ENCODE assay signal across 1 cellular context in genomic region chr19:12945479-12946091, GRCh38.
TF ChIP-seq lines count a peak whose summit lies in the region.

RAD23A (plus strand) TSS chr19:12945862; CDS start chr19:12945949, 87 bp downstream.

TF ChIP-seq in K562, 482 proteins besides CTCF, POLR2A, EP300 and RAD21 (continued from another document and continues in another):
- TF ChIP-seq, protein P1, sequence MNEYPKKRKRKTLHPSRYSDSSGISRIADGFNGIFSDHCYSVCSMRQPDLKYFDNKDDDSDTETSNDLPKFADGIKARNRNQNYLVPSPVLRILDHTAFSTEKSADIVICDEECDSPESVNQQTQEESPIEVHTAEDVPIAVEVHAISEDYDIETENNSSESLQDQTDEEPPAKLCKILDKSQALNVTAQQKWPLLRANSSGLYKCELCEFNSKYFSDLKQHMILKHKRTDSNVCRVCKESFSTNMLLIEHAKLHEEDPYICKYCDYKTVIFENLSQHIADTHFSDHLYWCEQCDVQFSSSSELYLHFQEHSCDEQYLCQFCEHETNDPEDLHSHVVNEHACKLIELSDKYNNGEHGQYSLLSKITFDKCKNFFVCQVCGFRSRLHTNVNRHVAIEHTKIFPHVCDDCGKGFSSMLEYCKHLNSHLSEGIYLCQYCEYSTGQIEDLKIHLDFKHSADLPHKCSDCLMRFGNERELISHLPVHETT (CRISPR knock-in tag; conservative IDR thresholded peaks at IDR 0.05 in 1 of 2, IDR thresholded peaks at IDR 0.05 in 1 of 2): peak in 1 of 2 experiments; percentile 89; a peak in 2 of 4 replicates
- no peak for TF ChIP-seq ZNF76 (CRISPR knock-in tag; IDR thresholded peaks at IDR 0.05; ENCODE audit: borderline replicate concordance)
- no peak for TF ChIP-seq NR3C1 (CRISPR knock-in tag; IDR thresholded peaks at IDR 0.05)
- no peak for TF ChIP-seq FOXA1 (IDR thresholded peaks at IDR 0.05; ENCODE audit: borderline replicate concordance)
- peak; percentile 46 to 48; a peak in 3 of 4 replicates for TF ChIP-seq SRF (CRISPR knock-in tag; IDR thresholded peaks at IDR 0.05)
- no peak for TF ChIP-seq GATAD2A (IDR thresholded peaks at IDR 0.05)
- no peak for TF ChIP-seq GATA2 (CRISPR knock-in tag; IDR thresholded peaks at IDR 0.05)
- peak; percentile 82 for TF ChIP-seq POLR2H (tag; IDR thresholded peaks at IDR 0.05; ENCODE audit: low read depth)
- TF ChIP-seq BCOR (IDR thresholded peaks at IDR 0.05): no peak
- TF ChIP-seq, protein P2, sequence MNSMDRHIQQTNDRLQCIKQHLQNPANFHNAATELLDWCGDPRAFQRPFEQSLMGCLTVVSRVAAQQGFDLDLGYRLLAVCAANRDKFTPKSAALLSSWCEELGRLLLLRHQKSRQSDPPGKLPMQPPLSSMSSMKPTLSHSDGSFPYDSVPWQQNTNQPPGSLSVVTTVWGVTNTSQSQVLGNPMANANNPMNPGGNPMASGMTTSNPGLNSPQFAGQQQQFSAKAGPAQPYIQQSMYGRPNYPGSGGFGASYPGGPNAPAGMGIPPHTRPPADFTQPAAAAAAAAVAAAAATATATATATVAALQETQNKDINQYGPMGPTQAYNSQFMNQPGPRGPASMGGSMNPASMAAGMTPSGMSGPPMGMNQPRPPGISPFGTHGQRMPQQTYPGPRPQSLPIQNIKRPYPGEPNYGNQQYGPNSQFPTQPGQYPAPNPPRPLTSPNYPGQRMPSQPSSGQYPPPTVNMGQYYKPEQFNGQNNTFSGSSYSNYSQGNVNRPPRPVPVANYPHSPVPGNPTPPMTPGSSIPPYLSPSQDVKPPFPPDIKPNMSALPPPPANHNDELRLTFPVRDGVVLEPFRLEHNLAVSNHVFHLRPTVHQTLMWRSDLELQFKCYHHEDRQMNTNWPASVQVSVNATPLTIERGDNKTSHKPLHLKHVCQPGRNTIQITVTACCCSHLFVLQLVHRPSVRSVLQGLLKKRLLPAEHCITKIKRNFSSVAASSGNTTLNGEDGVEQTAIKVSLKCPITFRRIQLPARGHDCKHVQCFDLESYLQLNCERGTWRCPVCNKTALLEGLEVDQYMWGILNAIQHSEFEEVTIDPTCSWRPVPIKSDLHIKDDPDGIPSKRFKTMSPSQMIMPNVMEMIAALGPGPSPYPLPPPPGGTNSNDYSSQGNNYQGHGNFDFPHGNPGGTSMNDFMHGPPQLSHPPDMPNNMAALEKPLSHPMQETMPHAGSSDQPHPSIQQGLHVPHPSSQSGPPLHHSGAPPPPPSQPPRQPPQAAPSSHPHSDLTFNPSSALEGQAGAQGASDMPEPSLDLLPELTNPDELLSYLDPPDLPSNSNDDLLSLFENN (IDR thresholded peaks at IDR 0.05; ENCODE audit: low read depth in 2 of 2, low read length in 2 of 2): peak in 1 of 2 experiments; percentile 84; a peak in 2 of 4 replicates
- no peak for TF ChIP-seq TAL1 (IDR thresholded peaks at IDR 0.05)
- TF ChIP-seq SMARCA4 (IDR thresholded peaks at IDR 0.05): no peak
- TF ChIP-seq, protein P3, sequence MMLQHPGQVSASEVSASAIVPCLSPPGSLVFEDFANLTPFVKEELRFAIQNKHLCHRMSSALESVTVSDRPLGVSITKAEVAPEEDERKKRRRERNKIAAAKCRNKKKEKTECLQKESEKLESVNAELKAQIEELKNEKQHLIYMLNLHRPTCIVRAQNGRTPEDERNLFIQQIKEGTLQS (IDR thresholded peaks at IDR 0.05): peak; percentile 99
- TF ChIP-seq, protein P3 (CRISPR knock-in tag; conservative IDR thresholded peaks at IDR 0.05): 0 out of 2 replicates have a peak, but pooled peaks have one; percentile 53
- peak; percentile 96 for TF ChIP-seq CBFB (CRISPR knock-in tag; IDR thresholded peaks at IDR 0.05)
- no peak for TF ChIP-seq CBX8 (IDR thresholded peaks at IDR 0.05; ENCODE audit: borderline replicate concordance, extremely low read depth, low read depth, low read length, poor library complexity, severe bottlenecking)
- no peak; the same call in 1 of the 2 replicates for TF ChIP-seq CBFA2T3 (IDR thresholded peaks at IDR 0.05)
- TF ChIP-seq DMBX1 (CRISPR knock-in tag; IDR thresholded peaks at IDR 0.05; ENCODE audit: borderline replicate concordance): no peak; the same call in 1 of the 2 replicates
- no peak for TF ChIP-seq ZNF274 (IDR thresholded peaks at IDR 0.05; ENCODE audit: borderline replicate concordance, low read depth, low read length)
- peak; percentile 4; the same call in 1 of the 2 replicates for TF ChIP-seq TRIM28 (IDR thresholded peaks at IDR 0.05)
- TF ChIP-seq KAT7 (CRISPR knock-in tag; IDR thresholded peaks at IDR 0.05; ENCODE audit: borderline replicate concordance): no peak; the same call in 1 of the 2 replicates
- no peak for TF ChIP-seq ZC3H4 (CRISPR knock-in tag; IDR thresholded peaks at IDR 0.05; ENCODE audit: borderline replicate concordance)
- peak; percentile 95 for TF ChIP-seq RBFOX2 (IDR thresholded peaks at IDR 0.05; ENCODE audit: low read depth, low read length)
- no peak for TF ChIP-seq ZNF133 (CRISPR knock-in tag; IDR thresholded peaks at IDR 0.05)
- TF ChIP-seq ZNF77 (CRISPR knock-in tag; IDR thresholded peaks at IDR 0.05): no peak
- TF ChIP-seq ZNF282 (CRISPR knock-in tag; IDR thresholded peaks at IDR 0.05): no peak
- TF ChIP-seq EHMT2 (IDR thresholded peaks at IDR 0.05): no peak
- TF ChIP-seq CHD1 (IDR thresholded peaks at IDR 0.05; ENCODE audit: low read length): no peak
- TF ChIP-seq CREBBP (IDR thresholded peaks at IDR 0.05; ENCODE audit: low read depth, low read length): no peak
- peak; percentile 100 for TF ChIP-seq CREM (IDR thresholded peaks at IDR 0.05; ENCODE audit: low read depth)
- no peak for TF ChIP-seq KLF6 (CRISPR knock-in tag; IDR thresholded peaks at IDR 0.05; ENCODE audit: borderline replicate concordance)
- TF ChIP-seq LARP7 (IDR thresholded peaks at IDR 0.05): no peak
- TF ChIP-seq PTTG1 (tag; IDR thresholded peaks at IDR 0.05; ENCODE audit: low read depth): no peak
- TF ChIP-seq MXD1 (CRISPR knock-in tag; IDR thresholded peaks at IDR 0.05; ENCODE audit: borderline replicate concordance, poor library complexity, severe bottlenecking): peak; percentile 66
- TF ChIP-seq, protein P4, sequence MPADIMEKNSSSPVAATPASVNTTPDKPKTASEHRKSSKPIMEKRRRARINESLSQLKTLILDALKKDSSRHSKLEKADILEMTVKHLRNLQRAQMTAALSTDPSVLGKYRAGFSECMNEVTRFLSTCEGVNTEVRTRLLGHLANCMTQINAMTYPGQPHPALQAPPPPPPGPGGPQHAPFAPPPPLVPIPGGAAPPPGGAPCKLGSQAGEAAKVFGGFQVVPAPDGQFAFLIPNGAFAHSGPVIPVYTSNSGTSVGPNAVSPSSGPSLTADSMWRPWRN (IDR thresholded peaks at IDR 0.05; ENCODE audit: low read depth): peak; percentile 87
- peak; percentile 98 for TF ChIP-seq RB1 (IDR thresholded peaks at IDR 0.05; ENCODE audit: low read depth)
- TF ChIP-seq ZNF699 (CRISPR knock-in tag; IDR thresholded peaks at IDR 0.05; ENCODE audit: insufficient replicate concordance): no peak
- peak; percentile 55 for TF ChIP-seq PRDM10 (IDR thresholded peaks at IDR 0.05; ENCODE audit: partially characterized antibody)
- no peak for TF ChIP-seq ZNF717 (CRISPR knock-in tag; IDR thresholded peaks at IDR 0.05)
- TF ChIP-seq STAT5B (CRISPR knock-in tag; IDR thresholded peaks at IDR 0.05): no peak
- no peak for TF ChIP-seq DLX4 (CRISPR knock-in tag; IDR thresholded peaks at IDR 0.05)
- TF ChIP-seq MBD2 (IDR thresholded peaks at IDR 0.05; ENCODE audit: borderline replicate concordance, low read depth): peak; percentile 68; the same call in 1 of the 2 replicates
- peak; percentile 94 for TF ChIP-seq EP400 (IDR thresholded peaks at IDR 0.05)
- TF ChIP-seq, protein P5, sequence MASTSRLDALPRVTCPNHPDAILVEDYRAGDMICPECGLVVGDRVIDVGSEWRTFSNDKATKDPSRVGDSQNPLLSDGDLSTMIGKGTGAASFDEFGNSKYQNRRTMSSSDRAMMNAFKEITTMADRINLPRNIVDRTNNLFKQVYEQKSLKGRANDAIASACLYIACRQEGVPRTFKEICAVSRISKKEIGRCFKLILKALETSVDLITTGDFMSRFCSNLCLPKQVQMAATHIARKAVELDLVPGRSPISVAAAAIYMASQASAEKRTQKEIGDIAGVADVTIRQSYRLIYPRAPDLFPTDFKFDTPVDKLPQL (IDR thresholded peaks at IDR 0.05; ENCODE audit: extremely low read depth, insufficient read length): no peak
- no peak for TF ChIP-seq ZEB2 (IDR thresholded peaks at IDR 0.05)
- TF ChIP-seq, protein P6, sequence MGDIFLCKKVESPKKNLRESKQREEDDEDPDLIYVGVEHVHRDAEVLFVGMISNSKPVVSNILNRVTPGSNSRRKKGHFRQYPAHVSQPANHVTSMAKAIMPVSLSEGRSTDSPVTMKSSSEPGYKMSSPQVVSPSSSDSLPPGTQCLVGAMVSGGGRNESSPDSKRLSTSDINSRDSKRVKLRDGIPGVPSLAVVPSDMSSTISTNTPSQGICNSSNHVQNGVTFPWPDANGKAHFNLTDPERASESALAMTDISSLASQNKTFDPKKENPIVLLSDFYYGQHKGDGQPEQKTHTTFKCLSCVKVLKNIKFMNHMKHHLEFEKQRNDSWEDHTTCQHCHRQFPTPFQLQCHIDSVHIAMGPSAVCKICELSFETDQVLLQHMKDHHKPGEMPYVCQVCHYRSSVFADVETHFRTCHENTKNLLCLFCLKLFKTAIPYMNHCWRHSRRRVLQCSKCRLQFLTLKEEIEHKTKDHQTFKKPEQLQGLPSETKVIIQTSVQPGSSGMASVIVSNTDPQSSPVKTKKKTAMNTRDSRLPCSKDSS (IDR thresholded peaks at IDR 0.05; ENCODE audit: low read depth, partially characterized antibody): no peak
- TF ChIP-seq JUNB (CRISPR knock-in tag; conservative IDR thresholded peaks at IDR 0.05): peak; percentile 81
- no peak for TF ChIP-seq ZNF121 (CRISPR knock-in tag; conservative IDR thresholded peaks at IDR 0.05)
- TF ChIP-seq THAP12 (CRISPR knock-in tag; IDR thresholded peaks at IDR 0.05): peak; percentile 95
- TF ChIP-seq POU5F1 (IDR thresholded peaks at IDR 0.05; ENCODE audit: borderline replicate concordance, low read depth, low read length, partially characterized antibody): no peak
- TF ChIP-seq PCBP2 (IDR thresholded peaks at IDR 0.05; ENCODE audit: low read depth, low read length, poor library complexity, severe bottlenecking): no peak
- peak; percentile 30; the same call in 1 of the 2 replicates for TF ChIP-seq TCF3 (CRISPR knock-in tag; IDR thresholded peaks at IDR 0.05)
- TF ChIP-seq, protein P7, sequence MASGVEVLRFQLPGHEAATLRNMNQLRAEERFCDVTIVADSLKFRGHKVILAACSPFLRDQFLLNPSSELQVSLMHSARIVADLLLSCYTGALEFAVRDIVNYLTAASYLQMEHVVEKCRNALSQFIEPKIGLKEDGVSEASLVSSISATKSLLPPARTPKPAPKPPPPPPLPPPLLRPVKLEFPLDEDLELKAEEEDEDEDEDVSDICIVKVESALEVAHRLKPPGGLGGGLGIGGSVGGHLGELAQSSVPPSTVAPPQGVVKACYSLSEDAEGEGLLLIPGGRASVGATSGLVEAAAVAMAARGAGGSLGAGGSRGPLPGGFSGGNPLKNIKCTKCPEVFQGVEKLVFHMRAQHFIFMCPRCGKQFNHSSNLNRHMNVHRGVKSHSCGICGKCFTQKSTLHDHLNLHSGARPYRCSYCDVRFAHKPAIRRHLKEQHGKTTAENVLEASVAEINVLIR (CRISPR knock-in tag; IDR thresholded peaks at IDR 0.05): peak; percentile 98
- no peak for TF ChIP-seq BRD4 (IDR thresholded peaks at IDR 0.05)
